8 cellular contexts compared by ENCODE assay signal in genomic region chr5:175478384-175479124, GRCh38. TPM values are rescaled to one million over a fixed set of nuclear protein-coding genes. Genes with fewer than 3 reads are reported as not detected.
DNase-seq lines count a peak whose midpoint lies in the region; ATAC-seq and TF ChIP-seq lines count a peak whose summit lies in the region.

A gene with protein sequence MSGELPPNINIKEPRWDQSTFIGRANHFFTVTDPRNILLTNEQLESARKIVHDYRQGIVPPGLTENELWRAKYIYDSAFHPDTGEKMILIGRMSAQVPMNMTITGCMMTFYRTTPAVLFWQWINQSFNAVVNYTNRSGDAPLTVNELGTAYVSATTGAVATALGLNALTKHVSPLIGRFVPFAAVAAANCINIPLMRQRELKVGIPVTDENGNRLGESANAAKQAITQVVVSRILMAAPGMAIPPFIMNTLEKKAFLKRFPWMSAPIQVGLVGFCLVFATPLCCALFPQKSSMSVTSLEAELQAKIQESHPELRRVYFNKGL (plus strand): TSS chr5:175478560. CDS start chr5:175492104, 13,544 bp downstream.

- peaks cover 46% of the 10 kb centered on the region for H3K79me2 ChIP-seq in OCI-LY1 (ENCODE audit: insufficient read depth, low read length)

- DNase-seq in CMK (ENCODE audit: low read depth) (peak; percentile 49), activated T-cell treated with anti-CD3 and anti-CD28 coated beads for 48 hours (ENCODE audit: low read depth) (peak; percentile 88)
- peak; percentile 59 for DNase-seq in stimulated activated CD8-positive, alpha-beta memory T cell treated with anti-CD3 and anti-CD28 coated beads, Interleukin-7, amount 100 ng/mL, for 24 hours (ENCODE audit: low read depth)

- H3K9me3 ChIP-seq in OCI-LY1 (ENCODE audit: low read length): no peaks in the 10 kb centered on the region
- no peaks in the 10 kb centered on the region for H3K9me3 ChIP-seq in esophagus (ENCODE audit: control insufficient read depth in 2 of 2, insufficient read depth in 1 of 2, low read depth in 1 of 2, low read length in 1 of 2)
- H3K9me3 ChIP-seq in muscle layer of colon (ENCODE audit: low read length): no peaks in the 10 kb centered on the region

- peaks cover 23% of the 10 kb centered on the region for H3K4me1 ChIP-seq in OCI-LY1 (ENCODE audit: insufficient read depth, low read length, severe bottlenecking)
- peaks cover 4 to 7% of the 10 kb centered on the region in 2 donors for H3K4me1 ChIP-seq in esophagus (ENCODE audit: control insufficient read depth in 2 of 2, insufficient read depth in 2 of 2, low read length in 1 of 2)
- peaks cover 13% of the 10 kb centered on the region for H3K4me1 ChIP-seq in muscle layer of colon (ENCODE audit: insufficient read depth, low read length)

- H3F3A ChIP-seq in OCI-LY1 (ENCODE audit: insufficient read depth, low read length): no peaks in the 10 kb centered on the region

- H3K9ac ChIP-seq in OCI-LY1 (ENCODE audit: low read length) (peak within 1 kb of the TSS; percentile 88), muscle layer of colon (ENCODE audit: low read length) (peak within 1 kb of the TSS; percentile 24)

- no peaks in the 10 kb centered on the region for H3K27me3 ChIP-seq in OCI-LY1 (ENCODE audit: insufficient read depth, low read length)
- no peaks in the 10 kb centered on the region for H3K27me3 ChIP-seq in esophagus (ENCODE audit: control insufficient read depth in 1 of 2, insufficient read depth in 2 of 2, low read length in 2 of 2)
- no peaks in the 10 kb centered on the region for H3K27me3 ChIP-seq in muscle layer of colon (ENCODE audit: control insufficient read depth in 1 of 2, insufficient read depth in 2 of 2, low read length in 2 of 2)

- H4K20me1 ChIP-seq in OCI-LY1 (ENCODE audit: insufficient read depth, low read length): no peaks in the 10 kb centered on the region

- peak within 1 kb of the TSS; percentile 90 for H2AFZ ChIP-seq in OCI-LY1 (ENCODE audit: low read length)

- no peak for TF ChIP-seq CTCF in OCI-LY1 (IDR thresholded peaks at IDR 0.05; ENCODE audit: low read length)

- peak within 1 kb of the TSS; percentile 77 for H3K4me2 ChIP-seq in OCI-LY1 (ENCODE audit: low read length)

- ATAC-seq in GM19395 (IDR thresholded peaks at IDR 0.05; ENCODE audit: unreplicated experiment): peak; percentile 91
- ATAC-seq in HG03565 (IDR thresholded peaks at IDR 0.05; ENCODE audit: unreplicated experiment): peak; percentile 78

- no peaks in the 10 kb centered on the region for H3K9me2 ChIP-seq in OCI-LY1 (ENCODE audit: low read depth, low read length)

- peaks cover 31% of the 10 kb centered on the region for H3K36me3 ChIP-seq in OCI-LY1 (ENCODE audit: insufficient read depth, low read length)
- H3K36me3 ChIP-seq in esophagus (ENCODE audit: control insufficient read depth in 2 of 2, insufficient read depth in 2 of 2, low read length in 1 of 2): peaks cover 0 to 2% of the 10 kb centered on the region in 2 donors
- H3K36me3 ChIP-seq in muscle layer of colon (ENCODE audit: insufficient read depth, low read length): no peaks in the 10 kb centered on the region

- H3K27ac ChIP-seq in OCI-LY1 (ENCODE audit: low read depth, low read length, poor library complexity, severe bottlenecking): peak within 1 kb of the TSS; percentile 67
- H3K27ac ChIP-seq in esophagus (ENCODE audit: low read depth in 2 of 2, low read length in 1 of 2): peak within 1 kb of the TSS; percentile 72 to 80
- peak within 1 kb of the TSS; percentile 61 for H3K27ac ChIP-seq in muscle layer of colon (ENCODE audit: low read depth, low read length)

- WGBS in esophagus, 2 donors: 0 to 1% methylated on average over 64 to 94 of the region's 94 CpGs

- H3K4me3 ChIP-seq in OCI-LY1 (ENCODE audit: low read depth, low read length, poor library complexity, severe bottlenecking) (peak within 1 kb of the TSS; percentile 90), esophagus (ENCODE audit: low read depth in 1 of 2, low read length in 2 of 2) (peak within 1 kb of the TSS; percentile 79 to 80), muscle layer of colon (ENCODE audit: low read depth in 1 of 2, low read length in 2 of 2) (peak within 1 kb of the TSS; percentile 62 to 86)

RNA-seq across cellular contexts. Expression of the gene that starts here (rescaled TPM):
- polyA plus RNA-seq in esophagus: 10 to 100 TPM in 1 of 2 donors, 1 to 10 TPM in 1; 9.3 to 14.1 TPM

Comparison
In these comparisons a context has a peak if more than half of its experiments do, and no peak if none do; other contexts are left out.
1. Peak in every context shown above with its lines: DNase-seq, ATAC-seq, H3K4me3 ChIP-seq and H3K27ac ChIP-seq.